Comparison of ENCODE assay signal across 16 cellular contexts in the genomic region with DNA sequence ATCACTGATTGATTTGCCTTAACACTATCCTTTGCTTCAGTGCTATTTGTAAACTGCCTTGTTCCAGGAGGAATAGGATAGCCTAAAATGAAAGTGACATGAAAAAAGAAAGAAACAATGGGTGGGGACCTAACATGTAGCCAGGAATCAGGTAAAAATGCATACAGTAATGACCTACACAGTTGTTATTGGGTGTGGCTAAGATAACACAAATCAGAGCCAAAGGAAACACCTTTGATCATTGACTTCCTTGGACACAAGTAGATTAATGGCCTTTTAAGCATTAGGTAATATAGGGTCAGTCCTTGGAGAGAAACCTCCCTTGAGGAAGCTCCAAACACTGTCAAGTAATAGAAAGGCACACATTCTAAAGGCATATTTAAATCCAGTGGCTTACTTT.
DNase-seq lines count a peak whose midpoint lies in the region; TF ChIP-seq lines count a peak whose summit lies in the region.
"Had no signal": no experiment of that assay in that cellular context is flagged by ENCODE, and none has a peak within 500 bp of the region (broad histone marks: within the 10 kb centered on the region; RNA-seq: fewer than 3 reads in every experiment).

No MANE protein-coding gene starts in this region.

- DNase-seq in NCI-H2081 treated with DMSO at 0.1 percent for 48 hours (lab: John Stamatoyannopoulos, UW) (peak; percentile 2), NCI-H2081 (lab: John Stamatoyannopoulos, UW) (no peak), SW480 (ENCODE audit: low spot score) (peak; percentile 20), fibroblast of mammary gland (ENCODE audit: low read depth) (peak; percentile 10), renal cortical epithelial cell (ENCODE audit: low read depth) (peak; percentile 62), SK-N-DZ (ENCODE audit: low spot score) (no peak), WERI-Rb-1 (no peak)
- DNase-seq in activated CD4-positive, alpha-beta T cell treated with anti-CD3 and anti-CD28 coated beads for 4 hours = no peak
- DNase-seq: ACHN; C1 segment of cervical spinal cord; CD4-positive, alpha-beta T cell; DMS79; GM23248; H7 had no signal

- TF ChIP-seq CTCF in fibroblast of mammary gland (conservative IDR thresholded peaks at IDR 0.05; ENCODE audit: control insufficient read depth, insufficient read depth, low read depth, low read length) = no peak
- no peak for TF ChIP-seq CTCF in WERI-Rb-1 (IDR thresholded peaks at IDR 0.05; ENCODE audit: low read depth, low read length)

- no peaks in the 10 kb centered on the region for H3K36me3 ChIP-seq in WERI-Rb-1

- no peak overlapping the region for H3K4me3 ChIP-seq in fibroblast of mammary gland (ENCODE audit: control insufficient read depth, low read depth, low read length)
- no peak overlapping the region for H3K4me3 ChIP-seq in WERI-Rb-1 (ENCODE audit: low read depth, low read length)
- H3K4me3 ChIP-seq: GM12878, GM23248 had no signal

- no peaks in the 10 kb centered on the region for H3K27me3 ChIP-seq in WERI-Rb-1 (ENCODE audit: insufficient read depth, low read depth, severe bottlenecking)

- H3K27ac ChIP-seq in WERI-Rb-1 = no peak overlapping the region
- H3K27ac ChIP-seq: 22Rv1, GM23248 had no signal

- H3K9me3 ChIP-seq in WERI-Rb-1 (ENCODE audit: severe bottlenecking) = no peaks in the 10 kb centered on the region

Comparison
In these comparisons a context has a peak if more than half of its experiments do, and no peak if none do; other contexts are left out.
1. DNase-seq: peak in NCI-H2081 treated with DMSO at 0.1 percent for 48 hours (single experiment), SW480 (single experiment), fibroblast of mammary gland (single experiment) and renal cortical epithelial cell (single experiment); none in NCI-H2081 (0 of 2), activated CD4-positive, alpha-beta T cell treated with anti-CD3 and anti-CD28 coated beads for 4 hours (0 of 2), SK-N-DZ (single experiment) and WERI-Rb-1 (single experiment).